ENCODE assay signal across 13 cellular contexts in the genomic region with DNA sequence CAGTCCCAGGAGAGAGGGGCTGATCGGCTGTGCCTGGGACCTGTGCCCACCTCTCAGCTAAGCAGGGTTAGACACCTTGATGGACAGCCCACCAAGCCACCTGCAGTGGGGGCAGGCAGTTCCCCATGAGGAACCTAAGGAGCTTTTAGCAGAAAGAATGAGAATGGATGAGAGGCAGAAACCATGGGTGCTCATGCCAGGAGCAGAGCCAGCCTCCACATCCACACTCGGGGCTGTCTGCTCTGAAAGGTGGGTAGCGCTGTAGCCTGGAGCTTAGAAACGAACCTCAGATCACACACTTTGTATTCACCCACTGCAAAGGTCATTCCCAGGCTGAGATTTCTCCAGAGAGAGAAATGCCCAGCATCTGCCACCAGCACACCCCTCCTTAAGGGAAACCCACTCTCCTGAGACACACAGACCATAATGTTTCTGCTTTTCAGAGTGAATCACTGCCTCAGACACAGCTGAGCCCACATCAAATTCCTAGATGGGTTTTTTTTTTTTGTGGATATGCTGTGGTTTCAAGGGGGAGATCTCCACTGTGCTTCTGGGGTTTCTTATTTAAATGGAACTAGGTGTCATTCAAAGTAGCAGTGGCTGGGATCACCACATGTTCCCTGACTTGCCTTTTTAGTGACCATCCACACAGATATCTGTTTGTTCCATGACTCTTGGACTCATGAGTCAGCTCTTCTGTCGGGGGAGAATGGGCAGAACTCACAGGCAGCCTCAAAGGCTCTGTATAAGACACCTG.
A peak's percentile ranks its signal among the peaks of the same experiment; 100 is the strongest.
DNase-seq lines count a peak whose midpoint lies in the region; ATAC-seq and TF ChIP-seq lines count a peak whose summit lies in the region.
"Had no signal": no experiment of that assay in that cellular context is flagged by ENCODE, and none has a peak within 500 bp of the region (broad histone marks: within the 10 kb centered on the region; RNA-seq: fewer than 3 reads in every experiment).

No MANE protein-coding gene starts in this region.

- no peak overlapping the region for H3K4me3 Mint-ChIP-seq in progenitor cell of endocrine pancreas (ENCODE audit: low read depth)
- H3K4me3 Mint-ChIP-seq: activated CD4-positive, alpha-beta memory T cell treated with anti-CD3 and anti-CD28 coated beads, Interleukin-2, amount 10 ng/mL, durations not matched to agents 7 days and 5 days; nephron had no signal

- no peaks in the 10 kb centered on the region for H3K27me3 Mint-ChIP-seq in progenitor cell of endocrine pancreas

- no peak for TF ChIP-seq CTCF in choroid plexus epithelial cell (conservative IDR thresholded peaks at IDR 0.05; ENCODE audit: low read depth, low read length)
- TF ChIP-seq CTCF in progenitor cell of endocrine pancreas (IDR thresholded peaks at IDR 0.05; ENCODE audit: unreplicated experiment) = no peak

- peaks cover 11% of the 10 kb centered on the region for H3K4me1 Mint-ChIP-seq in progenitor cell of endocrine pancreas (ENCODE audit: low read depth)
- H3K4me1 Mint-ChIP-seq: activated CD4-positive, alpha-beta memory T cell treated with anti-CD3 and anti-CD28 coated beads, Interleukin-2, amount 10 ng/mL, durations not matched to agents 7 days and 5 days had no signal

- peak overlapping the region; percentile 5 for H3K27ac Mint-ChIP-seq in progenitor cell of endocrine pancreas
- H3K27ac Mint-ChIP-seq: activated CD4-positive, alpha-beta memory T cell treated with anti-CD3 and anti-CD28 coated beads, Interleukin-2, amount 10 ng/mL, durations not matched to agents 7 days and 5 days; nephron had no signal

- ATAC-seq in GM18498 (IDR thresholded peaks at IDR 0.05; ENCODE audit: unreplicated experiment) (no peak), GM19023 (IDR thresholded peaks at IDR 0.05; ENCODE audit: unreplicated experiment) (no peak)
- ATAC-seq: SK-N-SH treated with all-trans-retinoic acid at 6 μM for 48 hours had no signal

- DNase-seq in Daoy (ENCODE audit: low read depth) = peak; percentile 7
- DNase-seq in OCI-M1 (lab: John Stamatoyannopoulos, UW) = peak; percentile 32
- peak; percentile 33 for DNase-seq in choroid plexus epithelial cell (ENCODE audit: low read depth)
- DNase-seq in progenitor cell of endocrine pancreas (ENCODE audit: low spot score, unreplicated experiment) = no peak
- no peak for DNase-seq in NCI-H146 (lab: John Stamatoyannopoulos, UW)
- no peak for DNase-seq in NCI-H82 (lab: John Stamatoyannopoulos, UW)
- DNase-seq: activated CD4-positive, alpha-beta memory T cell treated with anti-CD3 and anti-CD28 coated beads, Interleukin-2, amount 10 ng/mL, durations not matched to agents 7 days and 5 days; colonic mucosa; stimulated activated CD4-positive, alpha-beta T cell treated with anti-CD3 and anti-CD28 coated beads, Interleukin-2, amount 100 ng/mL, for 24 hours had no signal

- peaks cover 2% of the 10 kb centered on the region for H3K36me3 Mint-ChIP-seq in progenitor cell of endocrine pancreas (ENCODE audit: insufficient read depth)

- no peak overlapping the region for H3K4me3 ChIP-seq in choroid plexus epithelial cell (ENCODE audit: low read depth, low read length)
- H3K4me3 ChIP-seq: colonic mucosa had no signal

- H3K9me3 Mint-ChIP-seq in progenitor cell of endocrine pancreas (ENCODE audit: low read depth) = peaks cover 4% of the 10 kb centered on the region

Comparison
In these comparisons a context has a peak if more than half of its experiments do, and no peak if none do; other contexts are left out.
1. DNase-seq: peak in Daoy (single experiment), OCI-M1 (single experiment) and choroid plexus epithelial cell (single experiment); none in progenitor cell of endocrine pancreas (single experiment), NCI-H146 (single experiment) and NCI-H82 (single experiment).